In genomic region chr14:23661542-23661941, GRCh38 we compare ENCODE assay signal across 21 cellular contexts. TPM values are rescaled to one million over a fixed set of nuclear protein-coding genes. Genes with fewer than 3 reads are reported as not detected.
DNase-seq lines count a peak whose midpoint lies in the region; ATAC-seq and TF ChIP-seq lines count a peak whose summit lies in the region.
"Had no signal": no experiment of that assay in that cellular context is flagged by ENCODE, and none has a peak within 500 bp of the region (broad histone marks: within the 10 kb centered on the region; RNA-seq: fewer than 3 reads in every experiment).

No MANE protein-coding gene starts in this region.

- TF ChIP-seq CTCF in glutamatergic neuron (IDR thresholded peaks at IDR 0.05; ENCODE audit: partially characterized antibody, unreplicated experiment) (no peak), osteoblast (IDR thresholded peaks at IDR 0.05; ENCODE audit: extremely low read depth, low read depth, low read length) (no peak)

- H3K4me1 ChIP-seq in osteoblast (ENCODE audit: insufficient read depth, low read length), result no peaks in the 10 kb centered on the region

- no peaks in the 10 kb centered on the region for H3K79me2 ChIP-seq in osteoblast (ENCODE audit: insufficient read depth, low read length)

- H3K4me3 ChIP-seq in osteoblast (ENCODE audit: insufficient read depth, low read length) (no peak overlapping the region), MG63 (no peak overlapping the region)

- peak overlapping the region; percentile 71 for H3K27ac Mint-ChIP-seq in glutamatergic neuron (ENCODE audit: unreplicated experiment)
- no peak overlapping the region for H3K27ac Mint-ChIP-seq in activated naive CD4-positive, alpha-beta T cell treated with anti-CD3 and anti-CD28 coated beads, Interleukin-2, amount 10 ng/mL, durations not matched to agents 7 days and 5 days

- H3K4me3 Mint-ChIP-seq in glutamatergic neuron (ENCODE audit: unreplicated experiment), result peak overlapping the region; percentile 73
- H3K4me3 Mint-ChIP-seq in activated naive CD4-positive, alpha-beta T cell treated with anti-CD3 and anti-CD28 coated beads, Interleukin-2, amount 10 ng/mL, durations not matched to agents 7 days and 5 days, result no peak overlapping the region

- ATAC-seq in HG03354 (IDR thresholded peaks at IDR 0.05; ENCODE audit: poor library complexity, severe bottlenecking, unreplicated experiment), result no peak
- ATAC-seq: Panc1, SK-N-SH treated with all-trans-retinoic acid at 6 μM for 48 hours had no signal

- no peaks in the 10 kb centered on the region for H3K9me3 ChIP-seq in osteoblast (ENCODE audit: low read depth, low read length)
- H3K9me3 ChIP-seq in MG63, result no peaks in the 10 kb centered on the region

- peak; percentile 9 for DNase-seq in NCI-H345 (lab: John Stamatoyannopoulos, UW)
- DNase-seq in NCI-H345 treated with DMSO at 0.1 percent for 48 hours (lab: John Stamatoyannopoulos, UW; ENCODE audit: unreplicated experiment), result no peak
- peak; percentile 36 to 72 for DNase-seq in NCI-H526 (lab: John Stamatoyannopoulos, UW)
- no peak for DNase-seq in glutamatergic neuron
- peak; percentile 10 for DNase-seq in osteoblast (ENCODE audit: insufficient read length, low spot score, missing footprints)
- no peak for DNase-seq in activated naive CD4-positive, alpha-beta T cell treated with anti-CD3 and anti-CD28 coated beads, Interleukin-2, amount 10 ng/mL, durations not matched to agents 7 days and 5 days
- DNase-seq in MG63, result no peak
- DNase-seq: 8988T, AML-193, C1 segment of cervical spinal cord, DMS79, IMR-90, MV-4-11, NCI-H1694, NCI-H2081, NCI-H2227 treated with DMSO at 0.1 percent for 48 hours, NCI-H69 had no signal

- no peak overlapping the region for H3K4me2 ChIP-seq in osteoblast (ENCODE audit: insufficient read depth, low read length)
- H3K4me2 ChIP-seq: KMS-11 had no signal

- H3K27me3 Mint-ChIP-seq in glutamatergic neuron (ENCODE audit: unreplicated experiment), result peaks cover 1% of the 10 kb centered on the region
- peaks cover 6% of the 10 kb centered on the region for H3K27me3 Mint-ChIP-seq in activated naive CD4-positive, alpha-beta T cell treated with anti-CD3 and anti-CD28 coated beads, Interleukin-2, amount 10 ng/mL, durations not matched to agents 7 days and 5 days

- no peaks in the 10 kb centered on the region for H3K36me3 Mint-ChIP-seq in glutamatergic neuron (ENCODE audit: unreplicated experiment)
- no peaks in the 10 kb centered on the region for H3K36me3 Mint-ChIP-seq in activated naive CD4-positive, alpha-beta T cell treated with anti-CD3 and anti-CD28 coated beads, Interleukin-2, amount 10 ng/mL, durations not matched to agents 7 days and 5 days

- H3K4me1 Mint-ChIP-seq in glutamatergic neuron (ENCODE audit: low read depth, unreplicated experiment), result peaks cover 29% of the 10 kb centered on the region
- H3K4me1 Mint-ChIP-seq in activated naive CD4-positive, alpha-beta T cell treated with anti-CD3 and anti-CD28 coated beads, Interleukin-2, amount 10 ng/mL, durations not matched to agents 7 days and 5 days, result no peaks in the 10 kb centered on the region

- CTCF ChIA-PET in activated naive CD4-positive, alpha-beta T cell treated with anti-CD3 and anti-CD28 coated beads, Interleukin-2, amount 10 ng/mL, durations not matched to agents 7 days and 5 days (lab: Charles Lee), result no interaction called here

- peaks cover 4% of the 10 kb centered on the region for H3K27me3 ChIP-seq in osteoblast (ENCODE audit: insufficient read depth, low read length)
- no peaks in the 10 kb centered on the region for H3K27me3 ChIP-seq in MG63

- no peaks in the 10 kb centered on the region for H4K20me1 ChIP-seq in osteoblast (ENCODE audit: insufficient read depth, low read length)

- H3K9me3 Mint-ChIP-seq in glutamatergic neuron (ENCODE audit: unreplicated experiment), result peaks cover 7% of the 10 kb centered on the region
- no peaks in the 10 kb centered on the region for H3K9me3 Mint-ChIP-seq in activated naive CD4-positive, alpha-beta T cell treated with anti-CD3 and anti-CD28 coated beads, Interleukin-2, amount 10 ng/mL, durations not matched to agents 7 days and 5 days

- no peak overlapping the region for H3K27ac ChIP-seq in osteoblast (ENCODE audit: low read depth, low read length)
- H3K27ac ChIP-seq: KMS-11 had no signal

- no peak overlapping the region for H2AFZ ChIP-seq in osteoblast (ENCODE audit: low read length)

- H3K36me3 ChIP-seq in osteoblast (ENCODE audit: insufficient read depth, low read length) (no peaks in the 10 kb centered on the region), MG63 (no peaks in the 10 kb centered on the region)

RNA-seq across cellular contexts. Expression of gene DHRS2, which starts 25.4 kb away (rescaled TPM):
- total RNA-seq in glutamatergic neuron (ENCODE audit: unreplicated experiment) (0.42 TPM), osteoblast (under 0.01 and 0.29 TPM in 2 replicates)
- total RNA-seq in MG63 (2014; rRNA removed; shearing (Covaris generic); ENCODE audit: low replicate concordance), result 1.6 TPM in 1 of 2 replicates, not detected in the other

Comparison
In these comparisons a context has a peak if more than half of its experiments do, and no peak if none do; other contexts are left out.
1. DNase-seq: peak in NCI-H345 (single experiment), NCI-H526 (2 of 2) and osteoblast (single experiment); none in NCI-H345 treated with DMSO at 0.1 percent for 48 hours (single experiment), glutamatergic neuron (single experiment), activated naive CD4-positive, alpha-beta T cell treated with anti-CD3 and anti-CD28 coated beads, Interleukin-2, amount 10 ng/mL, durations not matched to agents 7 days and 5 days (single experiment) and MG63 (single experiment).